27 cellular contexts compared by ENCODE assay signal in genomic region chr6:112356994-112357393, GRCh38. TPM values are rescaled to one million over a fixed set of nuclear protein-coding genes. Genes with fewer than 3 reads are reported as not detected.
"Had no signal": no experiment of that assay in that cellular context is flagged by ENCODE, and none has a peak within 500 bp of the region (broad histone marks: within the 10 kb centered on the region; RNA-seq: fewer than 3 reads in every experiment).

No MANE protein-coding gene starts in this region.

- H3K4me1 Mint-ChIP-seq: IgD-negative memory B cell had no signal

- H3K27me3 ChIP-seq: Peyer's patch, SJCRH30 had no signal

- H3K27ac ChIP-seq: PC-9, Peyer's patch, SJCRH30 had no signal

- H3K4me3 Mint-ChIP-seq: IgD-negative memory B cell, T-helper 17 cell had no signal

- H2AFZ ChIP-seq: PC-9 had no signal

- H3K4me1 ChIP-seq: Peyer's patch had no signal

- H3K36me3 Mint-ChIP-seq: IgD-negative memory B cell had no signal

- DNase-seq: KBM-7, MV-4-11, NCI-H1048, NCI-H1105, NCI-H1417, NCI-H1436 treated with DMSO at 0.1 percent for 48 hours, NCI-H1694, NCI-H187 treated with DMSO at 0.1 percent for 48 hours, NCI-H2029 treated with DMSO at 0.1 percent for 48 hours, NCI-H2227 treated with DMSO at 0.1 percent for 48 hours, NCI-H524, NCI-H69, NCI-H774, PC-9, Peyer's patch, SHP77 treated with DMSO at 0.1 percent for 48 hours, SJCRH30, T-helper 1 cell, T-helper 17 cell had no signal

- H3K9me3 Mint-ChIP-seq: IgD-negative memory B cell had no signal

- H3K27ac Mint-ChIP-seq: IgD-negative memory B cell, T-helper 17 cell had no signal

- ATAC-seq: Right ventricle myocardium inferior, SK-N-SH treated with all-trans-retinoic acid at 6 μM for 48 hours, T-helper 17 cell had no signal

- H3K9me3 ChIP-seq: Peyer's patch, SJCRH30 had no signal

- H3K36me3 ChIP-seq: Peyer's patch, SJCRH30 had no signal

- H3K4me3 ChIP-seq: PC-9, Peyer's patch, SJCRH30 had no signal

- H3K4me2 ChIP-seq: PC-9 had no signal

RNA-seq across cellular contexts. Expression of gene RFPL4B, which starts 9.9 kb away (rescaled TPM):
- total RNA-seq: LHCN-M2, MCF 10A, NCI-H460, OCI-LY7, Peyer's patch, Right ventricle myocardium inferior, RPMI7951, T-helper 17 cell had no signal
- polyA plus RNA-seq: IgD-negative memory B cell had no signal
